ENCODE assay signal across 8 cellular contexts in the genomic region with DNA sequence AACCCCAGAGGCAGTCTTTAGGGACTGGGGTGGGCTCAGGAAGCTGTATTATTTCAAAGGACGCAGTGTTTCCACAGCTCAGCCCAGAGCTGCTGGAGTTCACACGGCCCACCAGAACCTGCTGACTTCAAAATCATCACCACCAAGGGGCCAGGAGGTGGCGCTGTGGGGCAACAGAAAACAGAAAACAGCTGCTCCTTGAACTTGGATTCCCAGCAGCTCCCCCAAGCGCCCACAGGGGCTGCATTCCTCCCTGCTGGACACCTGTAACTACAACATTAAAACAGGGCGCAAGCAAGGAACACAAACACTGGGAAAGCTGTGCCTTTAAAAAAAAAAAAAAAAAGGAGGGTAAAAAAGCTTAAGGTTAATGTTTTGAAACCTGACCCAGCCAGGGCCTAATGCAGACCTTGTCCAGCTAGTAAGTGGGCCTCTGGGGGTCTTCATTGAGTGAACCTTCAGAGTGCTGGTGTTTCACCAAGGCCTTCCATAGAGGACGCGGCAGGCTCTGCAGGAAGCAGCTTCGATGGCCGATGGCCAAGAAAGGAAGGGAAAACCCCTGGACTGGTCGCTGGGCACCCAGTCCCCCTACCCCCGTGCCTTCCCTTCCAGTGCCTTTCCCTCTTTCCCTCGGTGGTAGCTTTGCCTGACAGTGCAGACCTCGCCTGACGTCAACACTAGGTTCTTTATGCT. TPM values are rescaled to one million over a fixed set of nuclear protein-coding genes. Genes with fewer than 3 reads are reported as not detected.
DNase-seq lines count a peak whose midpoint lies in the region; ATAC-seq and TF ChIP-seq lines count a peak whose summit lies in the region.

No MANE protein-coding gene starts in this region.

- TF ChIP-seq CTCF in AG04450 (IDR thresholded peaks at IDR 0.05; ENCODE audit: low read depth, low read length), result peak; percentile 92
- peak; percentile 78 to 91 (median 88) for TF ChIP-seq CTCF in upper lobe of left lung (IDR thresholded peaks at IDR 0.05)

- no peak overlapping the region for H3K4me3 ChIP-seq in AG04450 (ENCODE audit: low read depth, low read length)
- no peak overlapping the region for H3K4me3 ChIP-seq in upper lobe of left lung

- H3K9me3 Mint-ChIP-seq in activated naive CD4-positive, alpha-beta T cell treated with anti-CD3 and anti-CD28 coated beads, Interleukin-2, amount 50 U/mL, for 72 hours, result no peaks in the 10 kb centered on the region

- peak; percentile 81 to 84 for ATAC-seq in activated naive CD4-positive, alpha-beta T cell treated with anti-CD3 and anti-CD28 coated beads, Interleukin-2, amount 50 U/mL, for 72 hours
- ATAC-seq in Right ventricle myocardium superior (ENCODE audit: poor library complexity), result peak; percentile 74
- peak; percentile 79 to 84 for ATAC-seq in upper lobe of left lung (ENCODE audit: low FRiP score in 2 of 2)

- H3K27me3 ChIP-seq in AG04450 (ENCODE audit: control insufficient read depth, insufficient read depth, low read length) (no peaks in the 10 kb centered on the region), upper lobe of left lung (no peaks in the 10 kb centered on the region)

- intact Hi-C loops in Right ventricle myocardium superior (cut with DNase I), result loop anchor here (2.0 kb wide), 1 partner anchor 60 kb away; no protein-coding TSS in a partner anchor
- intact Hi-C loops in posterior cingulate gyrus (cut with DNase I), result loop anchor here (1.0 to 10.0 kb wide), 2 partner anchors 59 to 232 kb away; no protein-coding TSS in a partner anchor

- POLR2A ChIA-PET in AG04450 (lab: Yijun Ruan, JAX), result interaction anchor here (0.7 to 3.0 kb wide), 5 partner anchors 12 to 420 kb away, joined by 3 to 11 read pairs (median 4); no protein-coding TSS in a partner anchor

- H3K27ac Mint-ChIP-seq in activated naive CD4-positive, alpha-beta T cell treated with anti-CD3 and anti-CD28 coated beads, Interleukin-2, amount 50 U/mL, for 72 hours, result no peak overlapping the region

- H3K27ac ChIP-seq in AG04450 (ENCODE audit: low read depth, low read length) (peak overlapping the region; percentile 31), upper lobe of left lung (peak overlapping the region in 2 of 4 donors; percentile 10 to 26)

- WGBS in upper lobe of left lung, 2 donors, result 25 to 30% methylated on average over 14 of the region's 14 CpGs

- H3K36me3 ChIP-seq in upper lobe of left lung, result peaks cover 0 to 14% (median 4%) of the 10 kb centered on the region in 4 donors

- CTCF ChIA-PET in AG04450 (lab: Charles Lee), result interaction anchor here (0.6 to 11.2 kb wide), 73 partner anchors 8 to 746 kb away, joined by 3 to 209 read pairs (median 5); partner anchors contain the start of genes COL6A3, PRLH and RAB17

- H3K4me1 ChIP-seq in upper lobe of left lung, result peaks cover 11 to 46% (median 39%) of the 10 kb centered on the region in 4 donors

- TF ChIP-seq POLR2A in upper lobe of left lung (IDR thresholded peaks at IDR 0.05), result no peak

- H3K9me3 ChIP-seq in AG04450 (ENCODE audit: control insufficient read depth, insufficient read depth, low read length) (no peaks in the 10 kb centered on the region), upper lobe of left lung (no peaks in the 10 kb centered on the region)

- peak; percentile 71 for DNase-seq in AG04450 (ENCODE audit: low read depth, low spot score)
- peak; percentile 75 for DNase-seq in GM19240 (ENCODE audit: insufficient read length, low spot score)
- peak; percentile 60 to 93 (median 78) for DNase-seq in NCI-H1417 (lab: John Stamatoyannopoulos, UW)
- peak; percentile 80 for DNase-seq in SKM-1 treated with dmso at 0.1 percent for 144 hours (lab: John Stamatoyannopoulos, UW; ENCODE audit: unreplicated experiment)
- DNase-seq in activated naive CD4-positive, alpha-beta T cell treated with anti-CD3 and anti-CD28 coated beads, Interleukin-2, amount 50 U/mL, for 72 hours (ENCODE audit: low spot score in 2 of 2), result peak; percentile 67 to 80
- peak; percentile 91 for DNase-seq in Right ventricle myocardium superior
- DNase-seq in posterior cingulate gyrus, result peak; percentile 73 to 98 (median 83)
- peak in 1 of 2 donors; percentile 88 for DNase-seq in upper lobe of left lung

- TF ChIP-seq EP300 in upper lobe of left lung (IDR thresholded peaks at IDR 0.05), result no peak

- no peaks in the 10 kb centered on the region for H3K36me3 Mint-ChIP-seq in activated naive CD4-positive, alpha-beta T cell treated with anti-CD3 and anti-CD28 coated beads, Interleukin-2, amount 50 U/mL, for 72 hours

RNA-seq across cellular contexts. Expression of gene MLPH, which starts 25.9 kb away (rescaled TPM):
- polyA plus RNA-seq in AG04450 (2011; rRNA removed), result 15.5 and 15.6 TPM in 2 replicates
- polyA minus RNA-seq in AG04450 (2011; rRNA and poly(A)+ RNA removed), result 29.5 and 33.7 TPM in 2 replicates
- not detected for total RNA-seq in activated naive CD4-positive, alpha-beta T cell treated with anti-CD3 and anti-CD28 coated beads, Interleukin-2, amount 50 U/mL, for 72 hours
- total RNA-seq in Right ventricle myocardium superior (80.9 TPM), upper lobe of left lung (1,000 to 10,000 TPM in 1 of 6 donors, 100 to 1,000 TPM in 5; 289 to 1,452 (median 502) TPM)

RNA-seq across cellular contexts. Expression of gene PRLH, which starts 53.5 kb away (rescaled TPM):
- not detected in 2 replicates for polyA plus RNA-seq in AG04450 (2011; rRNA removed)
- not detected in 2 replicates for polyA minus RNA-seq in AG04450 (2011; rRNA and poly(A)+ RNA removed)
- not detected for total RNA-seq in activated naive CD4-positive, alpha-beta T cell treated with anti-CD3 and anti-CD28 coated beads, Interleukin-2, amount 50 U/mL, for 72 hours
- total RNA-seq in Right ventricle myocardium superior (not detected), upper lobe of left lung (not detected)

Comparison
In these comparisons a context has a peak if more than half of its experiments do, and no peak if none do; other contexts are left out.
1. RNA of gene MLPH, which starts 25.9 kb away (total RNA-seq): 289 to 1,452 TPM in upper lobe of left lung and 80.9 TPM in Right ventricle myocardium superior (single experiment); not detected in activated naive CD4-positive, alpha-beta T cell treated with anti-CD3 and anti-CD28 coated beads, Interleukin-2, amount 50 U/mL, for 72 hours; every median in the first group is over 10 times any median in the second.
2. Peak in every context shown above with its lines, with median percentiles within 50 percentile points of each other: ATAC-seq.